ENCODE assay signal across 9 cellular contexts in genomic region chr5:141846031-141846430, GRCh38. TPM values are rescaled to one million over a fixed set of nuclear protein-coding genes. Genes with fewer than 3 reads are reported as not detected.
DNase-seq lines count a peak whose midpoint lies in the region; ATAC-seq and TF ChIP-seq lines count a peak whose summit lies in the region.
"Had no signal": no experiment of that assay in that cellular context is flagged by ENCODE, and none has a peak within 500 bp of the region (broad histone marks: within the 10 kb centered on the region; RNA-seq: fewer than 3 reads in every experiment).

No MANE protein-coding gene starts in this region.

- ATAC-seq in lower lobe of right lung (no peak), HG03108 (IDR thresholded peaks at IDR 0.05; ENCODE audit: unreplicated experiment) (no peak)
- ATAC-seq: Right ventricle myocardium inferior had no signal

- no peak for TF ChIP-seq POLR2A in uterus (IDR thresholded peaks at IDR 0.05)

- H3K4me3 ChIP-seq in lower lobe of right lung (no peak overlapping the region), uterus (no peak overlapping the region)
- H3K4me3 ChIP-seq in CD8-positive, alpha-beta memory T cell (ENCODE audit: low read length) = no peak overlapping the region

- no peaks in the 10 kb centered on the region for H3K9me3 ChIP-seq in lower lobe of right lung
- H3K9me3 ChIP-seq in uterus = no peaks in the 10 kb centered on the region
- no peaks in the 10 kb centered on the region for H3K9me3 ChIP-seq in CD8-positive, alpha-beta memory T cell (ENCODE audit: low read length)

- peaks cover 74% of the 10 kb centered on the region for H3K4me1 Mint-ChIP-seq in Calu3 (ENCODE audit: low read depth, unreplicated experiment)
- H3K4me1 Mint-ChIP-seq in CD8-positive, alpha-beta memory T cell = peaks cover 5 to 10% (median 7%) of the 10 kb centered on the region in 3 donors

- peaks cover 59% of the 10 kb centered on the region for H3K36me3 Mint-ChIP-seq in Calu3 (ENCODE audit: insufficient read depth, unreplicated experiment)
- H3K36me3 Mint-ChIP-seq in CD8-positive, alpha-beta memory T cell = peaks cover 0 to 6% (median 0%) of the 10 kb centered on the region in 3 donors

- peak overlapping the region; percentile 43 for H3K27ac Mint-ChIP-seq in Calu3 (ENCODE audit: unreplicated experiment)
- no peak overlapping the region for H3K27ac Mint-ChIP-seq in CD8-positive, alpha-beta memory T cell

- H3K27me3 ChIP-seq in lower lobe of right lung (ENCODE audit: low read depth) (no peaks in the 10 kb centered on the region), uterus (no peaks in the 10 kb centered on the region)
- no peaks in the 10 kb centered on the region for H3K27me3 ChIP-seq in CD8-positive, alpha-beta memory T cell (ENCODE audit: insufficient read depth, low read length, poor library complexity, severe bottlenecking)

- TF ChIP-seq CTCF in Calu3 (IDR thresholded peaks at IDR 0.05; ENCODE audit: unreplicated experiment) (no peak), lower lobe of right lung (IDR thresholded peaks at IDR 0.05) (no peak), uterus (IDR thresholded peaks at IDR 0.05) (no peak)

- H3K4me3 Mint-ChIP-seq in Calu3 (ENCODE audit: low read depth, unreplicated experiment) = no peak overlapping the region
- H3K4me3 Mint-ChIP-seq in CD8-positive, alpha-beta memory T cell = peak overlapping the region in 1 of 7 donors; percentile 86

- no TSS peak for BruUV-seq in Calu3 (replicated peaks; lab: Mats Ljungman, UMichigan)

- no peaks in the 10 kb centered on the region for H3K9me3 Mint-ChIP-seq in Calu3 (ENCODE audit: low read depth, unreplicated experiment)
- H3K9me3 Mint-ChIP-seq in CD8-positive, alpha-beta memory T cell = no peaks in the 10 kb centered on the region

- peak overlapping the region; percentile 37 for H3K27ac ChIP-seq in angular gyrus (ENCODE audit: low read depth, low read length)
- peak overlapping the region; percentile 31 for H3K27ac ChIP-seq in lower lobe of right lung
- H3K27ac ChIP-seq in uterus = no peak overlapping the region
- no peak overlapping the region for H3K27ac ChIP-seq in CD8-positive, alpha-beta memory T cell (ENCODE audit: low read depth, low read length)

- POLR2A ChIA-PET in CD8-positive, alpha-beta memory T cell (lab: Charles Lee) = interaction anchor here (0.6 kb wide), 1 partner anchor 34 kb away, joined by 3 read pairs; no protein-coding TSS in a partner anchor

- intact Hi-C loops in Calu3 (cut with micrococcal nuclease; ENCODE audit: unreplicated experiment) = no loop called here
- intact Hi-C loops in lower lobe of right lung (cut with DNase I) = no loop called here
- intact Hi-C loops in uterus (cut with DNase I; ENCODE audit: low total_unique reads) = no loop called here

- CTCF ChIA-PET in Calu3 (lab: Charles Lee) = interaction anchor here (0.6 to 1.9 kb wide), 4 partner anchors 29 to 114 kb away, joined by 5 to 10 read pairs (median 7); no protein-coding TSS in a partner anchor
- CTCF ChIA-PET in CD8-positive, alpha-beta memory T cell (lab: Charles Lee) = interaction anchor here (1.0 kb wide), 1 partner anchor 33 kb away, joined by 4 read pairs; no protein-coding TSS in a partner anchor

- H3K4me1 ChIP-seq in lower lobe of right lung = peaks cover 65% of the 10 kb centered on the region
- peaks cover 0 to 5% of the 10 kb centered on the region in 2 donors for H3K4me1 ChIP-seq in uterus
- H3K4me1 ChIP-seq in CD8-positive, alpha-beta memory T cell (ENCODE audit: insufficient read depth, low read length) = peaks cover 7% of the 10 kb centered on the region

- H3K36me3 ChIP-seq in lower lobe of right lung (no peaks in the 10 kb centered on the region), uterus (no peaks in the 10 kb centered on the region)
- H3K36me3 ChIP-seq in CD8-positive, alpha-beta memory T cell (ENCODE audit: insufficient read depth, low read length) = no peaks in the 10 kb centered on the region

- H3K27me3 Mint-ChIP-seq in Calu3 (ENCODE audit: unreplicated experiment) = no peaks in the 10 kb centered on the region
- peaks cover 11 to 30% of the 10 kb centered on the region in 2 donors for H3K27me3 Mint-ChIP-seq in CD8-positive, alpha-beta memory T cell

- DNase-seq in Calu3 = no peak
- DNase-seq in NCI-H1092 (lab: John Stamatoyannopoulos, UW) = peak; percentile 38
- no peak for DNase-seq in lower lobe of right lung
- DNase-seq in uterus = no peak
- DNase-seq in CD8-positive, alpha-beta memory T cell = no peak
- DNase-seq in GM19240 (ENCODE audit: insufficient read length, low spot score) = no peak

RNA-seq across cellular contexts. Expression of gene PCDH1, which starts 32.2 kb away (rescaled TPM):
- 146 and 167 TPM in 2 replicates for total RNA-seq in Calu3 (2022)
- 55.7 TPM for total RNA-seq in lower lobe of right lung
- total RNA-seq in uterus = 10 to 100 TPM; 29.2 to 46.7 (median 31.5) TPM
- not detected for total RNA-seq in CD8-positive, alpha-beta memory T cell
- polyA plus RNA-seq in CD8-positive, alpha-beta memory T cell = 0.54 TPM

Comparison
In these comparisons a context has a peak if more than half of its experiments do, and no peak if none do; other contexts are left out.
1. H3K27ac ChIP-seq: peak in angular gyrus (single experiment) and lower lobe of right lung (single experiment); none in uterus (0 of 2) and CD8-positive, alpha-beta memory T cell (single experiment).
2. RNA of gene PCDH1, which starts 32.2 kb away (total RNA-seq): 146 to 167 TPM in Calu3, 55.7 TPM in lower lobe of right lung (single experiment) and 29.2 to 46.7 TPM in uterus; not detected in CD8-positive, alpha-beta memory T cell; every median in the first group is over 10 times any median in the second.